Comparison of ENCODE assay signal across 1 cellular context in the genomic region with DNA sequence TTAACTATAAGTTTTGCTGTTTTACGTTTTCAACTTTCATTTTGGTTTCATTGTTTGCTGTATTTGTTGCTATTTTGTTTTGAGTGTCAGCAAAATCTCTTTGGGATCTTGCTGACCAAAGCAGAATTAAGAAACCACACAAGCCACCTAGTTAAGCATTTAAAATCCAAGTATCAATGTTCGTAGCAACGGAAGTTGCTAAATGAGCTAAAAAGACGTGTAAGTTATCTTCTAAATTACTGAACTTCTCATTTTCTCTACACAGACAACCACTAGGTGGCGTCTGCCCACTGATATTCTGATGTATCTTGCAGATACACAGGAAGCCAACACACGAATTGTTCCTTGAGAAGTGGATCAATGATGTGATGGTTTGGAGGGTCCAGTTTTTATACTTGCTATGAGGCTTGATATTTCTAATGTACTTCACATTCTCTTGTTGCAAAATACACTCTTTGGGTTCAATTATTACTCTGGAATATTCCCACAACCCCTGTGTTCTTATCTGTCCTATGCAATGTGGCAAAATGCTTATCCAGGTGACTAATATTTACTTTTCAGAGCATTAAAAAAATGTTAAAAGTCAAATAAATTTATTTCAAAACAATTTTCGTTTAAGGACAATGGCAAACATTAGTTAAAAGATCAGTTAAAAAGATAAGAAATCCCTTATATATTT.
TF ChIP-seq lines count a peak whose summit lies in the region.

No MANE protein-coding gene starts in this region.

TF ChIP-seq in GM23338, 12 proteins besides CTCF, POLR2A, EP300 and RAD21:
- TF ChIP-seq ZNF462 (CRISPR knock-in tag; IDR thresholded peaks at IDR 0.05) (no peak), CREB1 (CRISPR knock-in tag; IDR thresholded peaks at IDR 0.05; ENCODE audit: low read depth) (no peak), REST (IDR thresholded peaks at IDR 0.05; ENCODE audit: unreplicated experiment) (no peak), ZNF114 (CRISPR knock-in tag; IDR thresholded peaks at IDR 0.05) (no peak), EZH2 (IDR thresholded peaks at IDR 0.05; ENCODE audit: low read depth, unreplicated experiment) (no peak), ZNF331 (CRISPR knock-in tag; IDR thresholded peaks at IDR 0.05; ENCODE audit: low read depth) (no peak), EZH2phosphoT487 (IDR thresholded peaks at IDR 0.05; ENCODE audit: unreplicated experiment) (no peak)
